ENCODE assay signal across 22 cellular contexts in the genomic region with DNA sequence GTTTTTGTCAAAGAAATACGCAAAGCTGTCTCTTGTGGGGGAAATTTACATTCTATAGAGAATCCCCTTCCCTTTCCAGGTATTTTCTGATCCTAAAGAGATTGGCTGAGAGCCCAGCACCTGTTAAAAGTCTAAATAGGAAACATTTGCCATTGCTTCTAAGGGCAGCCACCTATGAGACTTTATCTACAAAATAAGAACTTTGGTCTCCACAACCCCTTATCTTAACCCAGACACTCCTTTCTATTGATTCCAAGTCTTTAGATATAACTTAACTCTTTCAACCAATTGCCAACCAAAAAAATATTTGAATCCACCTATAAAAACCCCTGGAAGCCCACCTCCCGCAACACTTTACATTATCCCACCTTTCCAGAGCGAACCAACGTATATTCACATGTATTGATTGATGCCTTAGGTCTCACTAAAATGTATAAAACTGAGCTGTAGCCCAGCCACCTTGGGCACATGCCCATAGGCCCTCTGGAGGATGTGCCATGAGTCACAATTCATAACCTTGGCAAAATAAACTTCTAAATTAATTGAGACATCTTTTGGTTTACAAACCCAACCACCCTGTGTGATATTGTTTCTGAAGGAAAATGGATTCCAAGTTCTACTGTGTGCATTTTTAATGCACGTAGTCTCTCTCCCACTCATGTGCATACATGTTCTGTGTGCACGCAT.
"Had no signal": no experiment of that assay in that cellular context is flagged by ENCODE, and none has a peak within 500 bp of the region (broad histone marks: within the 10 kb centered on the region; RNA-seq: fewer than 3 reads in every experiment).

No MANE protein-coding gene starts in this region.

- H3K4me3 ChIP-seq: left ventricle myocardium inferior, thoracic aorta, upper lobe of right lung had no signal

- FAIRE-seq: astrocyte, colon had no signal

- H3K9me3 ChIP-seq: left ventricle myocardium inferior, thoracic aorta, upper lobe of right lung had no signal

- H3K27ac ChIP-seq: thoracic aorta, upper lobe of right lung had no signal

- H3K27me3 ChIP-seq: upper lobe of right lung had no signal

- H3K4me1 ChIP-seq: upper lobe of right lung had no signal

- H3K36me3 ChIP-seq: left ventricle myocardium inferior, thoracic aorta, upper lobe of right lung had no signal

- ATAC-seq: activated naive CD4-positive, alpha-beta T cell treated with anti-CD3 and anti-CD28 coated beads, Interleukin-2, amount 50 U/mL, for 72 hours; activated T-helper 17 cell treated with anti-CD3 and anti-CD28 coated beads, Interleukin-2, amount 50 U/mL, for 72 hours; esophagus mucosa; natural killer cell treated with Interleukin-12 subunit alpha and Interleukin-12 subunit beta and Interleukin-15 and Interleukin-18, amount 100 ng/mL, for 72 hours; upper lobe of right lung; WTC11 had no signal

- DNase-seq: activated CD8-positive, alpha-beta memory T cell treated with anti-CD3 and anti-CD28 coated beads for 24 hours; activated CD8-positive, alpha-beta memory T cell treated with anti-CD3 and anti-CD28 coated beads, Interleukin-2, amount 50 U/mL, for 4 hours; activated T-cell treated with anti-CD3 and anti-CD28 coated beads, Interleukin-2, amount 50 U/mL, for 24 hours; effector memory CD4-positive, alpha-beta T cell; glutamatergic neuron; hippocampal formation; left ventricle myocardium inferior; midbrain; posterior cingulate gyrus; retina; stimulated activated CD4-positive, alpha-beta T cell treated with anti-CD3 and anti-CD28 coated beads, Interleukin-4, amount 100 ng/mL, for 24 hours; stimulated activated naive CD4-positive, alpha-beta T cell treated with Interleukin-2 at 50 U/mL for 16 hours; T1000; upper lobe of right lung had no signal
